In genomic region chr1:26922201-26922729, GRCh38 we compare ENCODE assay signal across 8 cellular contexts. TPM values are rescaled to one million over a fixed set of nuclear protein-coding genes. Genes with fewer than 3 reads are reported as not detected.
DNase-seq lines count a peak whose midpoint lies in the region; ATAC-seq and TF ChIP-seq lines count a peak whose summit lies in the region.

No MANE protein-coding gene starts in this region.

- TF ChIP-seq CTCF in Caco-2 (IDR thresholded peaks at IDR 0.05; ENCODE audit: insufficient read depth in 1 of 2, low read depth in 1 of 2, low read length in 1 of 2, severe bottlenecking in 1 of 2, unreplicated experiment in 1 of 2) (no peak), KMS-11 (conservative IDR thresholded peaks at IDR 0.05; ENCODE audit: low read depth, low read length) (no peak), mucosa of descending colon (IDR thresholded peaks at IDR 0.05) (no peak)

- peak overlapping the region; percentile 70; the same call in 1 of the 2 replicates for H2AFZ ChIP-seq in KMS-11 (ENCODE audit: low read depth)

- peak overlapping the region; percentile 97 for H3K4me3 Mint-ChIP-seq in Caco-2 (ENCODE audit: unreplicated experiment)

- peaks cover 41% of the 10 kb centered on the region for H3K36me3 Mint-ChIP-seq in Caco-2 (ENCODE audit: insufficient read depth, unreplicated experiment)

- H3K27me3 Mint-ChIP-seq in Caco-2 (ENCODE audit: insufficient read depth, unreplicated experiment) = no peaks in the 10 kb centered on the region

- peaks cover 7% of the 10 kb centered on the region for H3K4me1 Mint-ChIP-seq in Caco-2 (ENCODE audit: low read depth, unreplicated experiment)

- H3K4me2 ChIP-seq in KMS-11 = peak overlapping the region; percentile 89

- CTCF ChIA-PET in Caco-2 (lab: Charles Lee) = no interaction called here

- no peaks in the 10 kb centered on the region for H4K20me1 ChIP-seq in KMS-11 (ENCODE audit: insufficient read depth)

- H3K79me2 ChIP-seq in KMS-11 (ENCODE audit: insufficient read depth, low read depth) = peaks cover 36% of the 10 kb centered on the region

- TSS peak; percentile 61 for BruUV-seq in Caco-2 (replicated peaks; lab: Mats Ljungman, UMichigan)

- H3K4me1 ChIP-seq in Caco-2 = peaks cover 12% of the 10 kb centered on the region
- peaks cover 24% of the 10 kb centered on the region for H3K4me1 ChIP-seq in KMS-11 (ENCODE audit: low read depth, poor library complexity, severe bottlenecking)
- H3K4me1 ChIP-seq in mucosa of descending colon (ENCODE audit: low read depth) = peaks cover 11% of the 10 kb centered on the region

- H3K27ac Mint-ChIP-seq in Caco-2 (ENCODE audit: unreplicated experiment) = peak overlapping the region; percentile 82

- H3K4me3 ChIP-seq in Caco-2 (ENCODE audit: low read depth, low read length) = peak overlapping the region; percentile 83
- peak overlapping the region; percentile 82 for H3K4me3 ChIP-seq in KMS-11 (IDR thresholded peaks at IDR 0.05; ENCODE audit: insufficient read depth, low read depth, low read length)
- peak overlapping the region; percentile 85 for H3K4me3 ChIP-seq in mucosa of descending colon

- H3K36me3 ChIP-seq in Caco-2 (ENCODE audit: control insufficient read depth, insufficient read depth, low read length) = peaks cover 2% of the 10 kb centered on the region; the same call in 1 of the 2 replicates
- H3K36me3 ChIP-seq in KMS-11 (ENCODE audit: insufficient read depth) = peaks cover 7% of the 10 kb centered on the region; the same call in 1 of the 2 replicates
- no peaks in the 10 kb centered on the region for H3K36me3 ChIP-seq in mucosa of descending colon (ENCODE audit: low read depth)

- ATAC-seq in mucosa of descending colon = peak; percentile 6
- no peak for ATAC-seq in HG02973 (IDR thresholded peaks at IDR 0.05; ENCODE audit: unreplicated experiment)
- ATAC-seq in GM18867 (IDR thresholded peaks at IDR 0.05; ENCODE audit: unreplicated experiment) = no peak

- H3K9me3 Mint-ChIP-seq in Caco-2 (ENCODE audit: unreplicated experiment) = no peaks in the 10 kb centered on the region

- H3K9me3 ChIP-seq in Caco-2 (no peaks in the 10 kb centered on the region), mucosa of descending colon (no peaks in the 10 kb centered on the region)

- DNase-seq in Caco-2 (no peak), caudate nucleus (lab: John Stamatoyannopoulos, UW) (no peak), mucosa of descending colon (no peak), HuH-7 (ENCODE audit: low spot score) (no peak), NCI-H1436 (lab: John Stamatoyannopoulos, UW) (no peak)

- intact Hi-C loops in Caco-2 (cut with micrococcal nuclease; ENCODE audit: unreplicated experiment) = no loop called here
- intact Hi-C loops in mucosa of descending colon (cut with DNase I, micrococcal nuclease) = no loop called here

- H3K9ac ChIP-seq in KMS-11 = peak overlapping the region; percentile 91

- POLR2A ChIA-PET in Caco-2 (lab: Charles Lee) = interaction anchor here (1.8 kb wide), 1 partner anchor 22 kb away, joined by 7 read pairs; the partner anchor contains the start of gene GPATCH3

- H3K27me3 ChIP-seq in Caco-2 (replicated peaks; ENCODE audit: control insufficient read depth, insufficient read depth, low read length) (no peaks in the 10 kb centered on the region), KMS-11 (ENCODE audit: insufficient read depth, low read depth) (no peaks in the 10 kb centered on the region)

- H3K27ac ChIP-seq in KMS-11 (peak overlapping the region; percentile 68), caudate nucleus (ENCODE audit: low read depth, low read length) (peak overlapping the region; percentile 79)

RNA-seq across cellular contexts. Expression of gene NUDC, which starts 0.7 kb away (rescaled TPM):
- total RNA-seq in Caco-2 (2022) (81.3 and 87.2 TPM in 2 replicates), mucosa of descending colon (10 to 100 TPM; 36.2 to 83.5 (median 43.1) TPM)

RNA-seq across cellular contexts. Expression of gene NR0B2, which starts 8.5 kb away (rescaled TPM):
- 0.34 TPM in 1 of 2 replicates, not detected in the other for total RNA-seq in Caco-2 (2022)
- total RNA-seq in mucosa of descending colon = under 1 TPM in 2 of 3 donors, not detected in 1; 0.43 to 0.52 TPM

RNA-seq across cellular contexts. Expression of gene GPATCH3, which starts 22.0 kb away (rescaled TPM):
- total RNA-seq in Caco-2 (2022) = 19.1 and 20.6 TPM in 2 replicates
- 10 to 100 TPM; 14.0 to 17.5 (median 14.5) TPM for total RNA-seq in mucosa of descending colon

RNA-seq across cellular contexts. Expression of gene GPN2, which starts 32.2 kb away (rescaled TPM):
- total RNA-seq in Caco-2 (2022) (31.2 and 32.0 TPM in 2 replicates), mucosa of descending colon (10 to 100 TPM; 25.4 to 37.2 (median 27.0) TPM)

RNA-seq across cellular contexts. Expression of gene KDF1, which starts 38.0 kb away (rescaled TPM):
- total RNA-seq in Caco-2 (2022) (13.5 and 14.1 TPM in 2 replicates), mucosa of descending colon (10 to 100 TPM; 10.1 to 27.0 (median 20.4) TPM)
